ENCODE assay signal across 24 cellular contexts in the genomic region with DNA sequence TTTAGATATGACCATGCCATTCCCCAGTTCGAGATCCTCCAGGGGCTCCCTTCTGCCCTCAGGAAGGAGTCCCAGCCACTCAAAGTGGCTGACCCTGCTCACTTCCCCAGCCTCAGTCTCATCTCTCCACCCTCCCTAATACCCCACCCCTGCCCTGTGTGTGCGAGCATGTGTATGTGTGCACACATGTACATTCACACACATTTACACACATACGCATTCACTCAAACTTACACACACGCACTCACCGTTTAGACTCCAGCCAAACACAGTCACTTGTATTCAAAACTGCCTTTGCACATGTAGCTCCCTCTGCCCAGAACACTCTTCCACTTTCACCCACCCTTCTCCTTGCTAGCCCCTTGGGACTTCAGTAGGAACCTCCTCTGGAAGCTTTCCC. TPM values are rescaled to one million over a fixed set of nuclear protein-coding genes. Genes with fewer than 3 reads are reported as not detected.
"Had no signal": no experiment of that assay in that cellular context is flagged by ENCODE, and none has a peak within 500 bp of the region (broad histone marks: within the 10 kb centered on the region; RNA-seq: fewer than 3 reads in every experiment).

No MANE protein-coding gene starts in this region.

- H3K4me3 ChIP-seq: ascending aorta, body of pancreas, SK-N-MC had no signal

- H3K36me3 Mint-ChIP-seq: activated CD8-positive, alpha-beta memory T cell treated with anti-CD3 and anti-CD28 coated beads, Interleukin-2, amount 10 ng/mL, durations not matched to agents 7 days and 5 days; activated naive CD4-positive, alpha-beta T cell treated with anti-CD3 and anti-CD28 coated beads, Interleukin-2, amount 10 ng/mL, durations not matched to agents 7 days and 5 days had no signal

- H3K27me3 Mint-ChIP-seq: activated CD8-positive, alpha-beta memory T cell treated with anti-CD3 and anti-CD28 coated beads, Interleukin-2, amount 10 ng/mL, durations not matched to agents 7 days and 5 days; activated T-cell treated with anti-CD3 and anti-CD28 coated beads, Interleukin-2, amount 50 U/mL, for 24 hours had no signal

- DNase-seq: activated CD4-positive, alpha-beta T cell treated with anti-CD3 and anti-CD28 coated beads for 48 hours; activated CD4-positive, alpha-beta T cell treated with anti-CD3 and anti-CD28 coated beads, Interleukin-2, amount 50 U/mL, for 48 hours; activated CD8-positive, alpha-beta memory T cell treated with anti-CD3 and anti-CD28 coated beads, Interleukin-2, amount 10 ng/mL, durations not matched to agents 7 days and 5 days; activated gamma-delta T cell treated with Interleukin-2 at 50 U/mL for 16 hours; activated naive CD4-positive, alpha-beta T cell treated with anti-CD3 and anti-CD28 coated beads, Interleukin-2, amount 10 ng/mL, durations not matched to agents 7 days and 5 days; activated T-cell treated with anti-CD3 and anti-CD28 coated beads, Interleukin-2, amount 50 U/mL, for 24 hours; amniotic stem cell; body of pancreas; Karpas-422; MM.1S; NCI-H1105; NCI-H1436; NCI-H187; NCI-H2081; NCI-H2171; NCI-H226; NCI-H526; NCI-H82 had no signal

- H3K36me3 ChIP-seq: ascending aorta had no signal

- H3K9me3 ChIP-seq: ascending aorta, body of pancreas had no signal

- H3K4me1 ChIP-seq: ascending aorta had no signal

- H3K27ac ChIP-seq: ascending aorta, SK-N-MC had no signal

- H3K27ac Mint-ChIP-seq: activated CD8-positive, alpha-beta memory T cell treated with anti-CD3 and anti-CD28 coated beads, Interleukin-2, amount 10 ng/mL, durations not matched to agents 7 days and 5 days; activated naive CD4-positive, alpha-beta T cell treated with anti-CD3 and anti-CD28 coated beads, Interleukin-2, amount 10 ng/mL, durations not matched to agents 7 days and 5 days had no signal

- H3K4me3 Mint-ChIP-seq: activated CD8-positive, alpha-beta memory T cell treated with anti-CD3 and anti-CD28 coated beads, Interleukin-2, amount 10 ng/mL, durations not matched to agents 7 days and 5 days; activated naive CD4-positive, alpha-beta T cell treated with anti-CD3 and anti-CD28 coated beads, Interleukin-2, amount 10 ng/mL, durations not matched to agents 7 days and 5 days; activated T-cell treated with anti-CD3 and anti-CD28 coated beads, Interleukin-2, amount 50 U/mL, for 24 hours had no signal

- H3K27me3 ChIP-seq: ascending aorta, body of pancreas had no signal

- H3K9me3 Mint-ChIP-seq: activated naive CD4-positive, alpha-beta T cell treated with anti-CD3 and anti-CD28 coated beads, Interleukin-2, amount 10 ng/mL, durations not matched to agents 7 days and 5 days; activated T-cell treated with anti-CD3 and anti-CD28 coated beads, Interleukin-2, amount 50 U/mL, for 24 hours had no signal

- ATAC-seq: activated CD8-positive, alpha-beta memory T cell treated with anti-CD3 and anti-CD28 coated beads, Interleukin-2, amount 10 ng/mL, durations not matched to agents 7 days and 5 days; body of pancreas had no signal

RNA-seq across cellular contexts. Expression of a gene that starts 11.4 kb away (rescaled TPM):
- total RNA-seq: ascending aorta; body of pancreas; NCI-H460; OCI-LY7; RPMI7951; T-helper 1 cell treated with Interleukin-12 subunit alpha and Interleukin-12 subunit beta and Interleukin-4 antibody, amounts not matched to agents 30 ng/mL and 1 ng/mL, for 36 hours had no signal
